8 cellular contexts compared by ENCODE assay signal in the genomic region with DNA sequence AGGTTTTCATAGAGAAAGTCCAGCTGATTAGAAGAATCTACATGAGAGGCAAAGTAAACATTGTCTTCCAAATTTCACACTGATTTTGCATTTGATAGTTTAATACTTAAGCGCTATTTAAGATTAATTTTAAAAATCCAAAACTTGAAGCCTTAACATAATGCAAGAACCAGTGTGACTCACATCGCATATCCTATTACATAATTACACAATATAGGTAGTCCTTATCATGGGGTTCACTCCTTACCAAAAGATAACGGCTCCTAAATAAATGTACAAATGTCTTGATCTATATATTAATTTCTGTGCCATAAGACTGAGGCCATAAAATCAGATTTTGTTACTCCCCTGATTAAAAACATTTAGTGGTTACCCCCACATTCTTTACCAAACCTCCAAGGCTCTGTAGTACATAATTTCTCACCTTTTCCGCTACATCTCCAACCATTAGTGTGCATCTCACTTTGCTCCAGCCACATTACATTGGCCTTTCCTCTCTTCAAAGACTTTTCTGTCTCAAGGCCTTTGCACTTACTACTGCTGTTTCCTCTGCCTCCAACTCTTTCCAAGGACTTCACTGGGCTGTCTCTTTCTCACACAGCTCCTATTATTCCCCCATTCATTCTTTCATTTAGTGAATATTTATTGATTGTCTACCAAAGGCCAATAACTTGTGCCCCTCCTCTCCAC. TPM values are rescaled to one million over a fixed set of nuclear protein-coding genes. Genes with fewer than 3 reads are reported as not detected.
DNase-seq lines count a peak whose midpoint lies in the region; ATAC-seq and TF ChIP-seq lines count a peak whose summit lies in the region.

No MANE protein-coding gene starts in this region.

- H3K4me3 Mint-ChIP-seq in activated naive CD4-positive, alpha-beta T cell treated with anti-CD3 and anti-CD28 coated beads, Interleukin-2, amount 50 U/mL, for 24 hours: peak overlapping the region; percentile 92

- H3K4me1 Mint-ChIP-seq in activated naive CD4-positive, alpha-beta T cell treated with anti-CD3 and anti-CD28 coated beads, Interleukin-2, amount 50 U/mL, for 24 hours: peaks cover 51% of the 10 kb centered on the region

- WGBS in lower leg skin, 2 donors: 63 to 70% methylated on average over 4 of the region's 4 CpGs
- WGBS in urinary bladder: 78% methylated on average over 4 of the region's 4 CpGs

- no peaks in the 10 kb centered on the region for H3K36me3 ChIP-seq in urinary bladder (ENCODE audit: insufficient read depth)

- H3K27ac ChIP-seq in urinary bladder (ENCODE audit: low read depth): no peak overlapping the region

- H3K27me3 Mint-ChIP-seq in activated naive CD4-positive, alpha-beta T cell treated with anti-CD3 and anti-CD28 coated beads, Interleukin-2, amount 50 U/mL, for 24 hours: no peaks in the 10 kb centered on the region

- intact Hi-C loops in lower leg skin (cut with DNase I; ENCODE audit: low total_unique reads): no loop called here

- no peak for TF ChIP-seq POLR2A in lower leg skin (IDR thresholded peaks at IDR 0.05)

- no peak for ATAC-seq in GM21723 (IDR thresholded peaks at IDR 0.05; ENCODE audit: unreplicated experiment)

- no peak for DNase-seq in activated naive CD4-positive, alpha-beta T cell (lab: John Stamatoyannopoulos, UW)
- DNase-seq in amniotic epithelial cell (ENCODE audit: low read depth): peak; percentile 37
- no peak for DNase-seq in lower leg skin (ENCODE audit: low spot score in 2 of 2)
- no peak for DNase-seq in activated gamma-delta T cell treated with Interleukin-2 at 50 U/mL for 16 hours
- DNase-seq in islet precursor cell: no peak

- H3K4me3 ChIP-seq in lower leg skin (ENCODE audit: low read depth, poor library complexity, severe bottlenecking): peak overlapping the region; percentile 72
- H3K4me3 ChIP-seq in urinary bladder (ENCODE audit: low read depth, low read length): peak overlapping the region; percentile 94

- H3K9me3 Mint-ChIP-seq in activated naive CD4-positive, alpha-beta T cell treated with anti-CD3 and anti-CD28 coated beads, Interleukin-2, amount 50 U/mL, for 24 hours: peaks cover 3% of the 10 kb centered on the region

- H3K36me3 Mint-ChIP-seq in activated naive CD4-positive, alpha-beta T cell treated with anti-CD3 and anti-CD28 coated beads, Interleukin-2, amount 50 U/mL, for 24 hours: peaks cover 21% of the 10 kb centered on the region

- peak overlapping the region; percentile 100 for H3K27ac Mint-ChIP-seq in activated naive CD4-positive, alpha-beta T cell treated with anti-CD3 and anti-CD28 coated beads, Interleukin-2, amount 50 U/mL, for 24 hours

- TF ChIP-seq CTCF in lower leg skin (IDR thresholded peaks at IDR 0.05): no peak

- H3K4me1 ChIP-seq in urinary bladder (ENCODE audit: insufficient read depth): no peaks in the 10 kb centered on the region

RNA-seq across cellular contexts. Expression of a gene that starts 1.0 kb away (rescaled TPM):
- 10 to 100 TPM in 3 of 4 donors, 1 to 10 TPM in 1; 7.9 to 26.1 (median 17.4) TPM for total RNA-seq in lower leg skin
- total RNA-seq in urinary bladder: 38.8 TPM
- polyA plus RNA-seq in urinary bladder: 10.2 TPM

RNA-seq across cellular contexts. Expression of a gene that starts 39.6 kb away (rescaled TPM):
- total RNA-seq in lower leg skin (under 1 TPM in 1 of 4 donors, not detected in 3; 0.19 TPM), urinary bladder (0.63 TPM)
- polyA plus RNA-seq in urinary bladder: 0.10 TPM
